In the genomic region with DNA sequence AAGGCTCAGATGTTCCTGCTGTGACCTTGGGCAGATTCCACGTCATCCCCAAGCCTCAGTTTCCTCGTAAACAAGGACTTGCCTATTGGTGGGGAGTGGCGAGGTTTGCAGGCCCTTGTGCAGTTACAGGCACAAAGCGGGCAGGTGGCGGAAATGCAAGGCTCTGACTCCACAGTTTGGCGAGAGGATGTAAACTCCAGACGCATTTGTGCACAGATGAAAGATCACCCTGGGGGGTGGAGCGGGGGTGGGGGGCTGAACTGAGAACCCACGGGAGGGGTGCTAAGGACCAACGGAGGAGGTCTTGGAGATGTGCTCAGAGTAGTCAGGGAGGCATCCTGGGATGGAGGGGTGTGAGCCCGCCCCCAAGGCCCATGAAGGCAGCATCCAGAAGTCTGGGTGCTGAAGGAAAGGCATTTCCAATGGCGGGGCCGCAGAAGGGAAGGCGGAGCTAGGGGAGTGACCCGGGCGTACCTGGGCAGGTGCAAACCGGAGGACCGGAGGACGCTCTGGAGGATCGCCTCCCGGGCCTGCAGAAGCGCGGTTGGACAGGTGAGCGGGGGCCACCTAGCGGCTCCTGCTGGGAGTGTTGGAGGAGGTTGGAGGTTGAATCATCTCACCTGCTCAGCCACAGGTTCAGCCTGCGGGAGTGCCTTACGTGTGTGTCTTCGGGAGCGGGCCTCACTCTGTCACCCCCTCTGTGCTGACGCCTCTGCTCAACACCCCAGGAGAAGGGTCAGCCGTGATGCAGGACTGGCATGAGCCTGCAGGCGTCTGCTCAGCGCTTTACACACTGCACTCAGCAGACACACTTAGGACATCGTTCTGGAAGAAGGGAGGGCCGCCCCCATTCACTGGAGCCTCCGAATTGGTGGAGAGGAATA, we compare ENCODE assay signal across 8 cellular contexts. TPM values are rescaled to one million over a fixed set of nuclear protein-coding genes. Genes with fewer than 3 reads are reported as not detected.
DNase-seq lines count a peak whose midpoint lies in the region; ATAC-seq and TF ChIP-seq lines count a peak whose summit lies in the region.

No MANE protein-coding gene starts in this region.

- H3K4me3 ChIP-seq in coronary artery = no peak overlapping the region

- peak; percentile 74 for DNase-seq in activated gamma-delta T cell treated with Interleukin-2 at 50 U/mL for 16 hours
- no peak for DNase-seq in activated gamma-delta T cell (lab: John Stamatoyannopoulos, UW)
- peak; percentile 44 for DNase-seq in NCI-H2081 treated with DMSO at 0.1 percent for 48 hours (lab: John Stamatoyannopoulos, UW)
- peak; percentile 72 for DNase-seq in activated CD4-positive, alpha-beta T cell treated with anti-CD3 and anti-CD28 coated beads, Interleukin-2, amount 50 U/mL, for 1 hour
- DNase-seq in coronary artery (ENCODE audit: low spot score) = no peak
- DNase-seq in lung microvascular endothelial cell (ENCODE audit: low read depth in 2 of 2) = peak; percentile 38 to 69
- DNase-seq in stimulated activated CD8-positive, alpha-beta memory T cell treated with anti-CD3 and anti-CD28 coated beads, Interleukin-2, amount 100 ng/mL, for 1 hour (ENCODE audit: low read depth in 2 of 2) = peak; percentile 44 to 55

- no peak overlapping the region for H3K27ac ChIP-seq in coronary artery

- ATAC-seq in HG03520 (IDR thresholded peaks at IDR 0.05; ENCODE audit: unreplicated experiment) = no peak

- TF ChIP-seq CTCF in coronary artery (IDR thresholded peaks at IDR 0.05) = peak; percentile 87

RNA-seq across cellular contexts. Expression of a gene that starts 1.9 kb away (rescaled TPM):
- total RNA-seq in lung microvascular endothelial cell = not detected in 2 replicates

RNA-seq across cellular contexts. Expression of a gene that starts 44.3 kb away (rescaled TPM):
- total RNA-seq in lung microvascular endothelial cell = not detected in 2 replicates

Comparison
In these comparisons a context has a peak if more than half of its experiments do, and no peak if none do; other contexts are left out.
1. DNase-seq: peak in activated gamma-delta T cell treated with Interleukin-2 at 50 U/mL for 16 hours (single experiment), NCI-H2081 treated with DMSO at 0.1 percent for 48 hours (single experiment), activated CD4-positive, alpha-beta T cell treated with anti-CD3 and anti-CD28 coated beads, Interleukin-2, amount 50 U/mL, for 1 hour (single experiment), lung microvascular endothelial cell (2 of 2) and stimulated activated CD8-positive, alpha-beta memory T cell treated with anti-CD3 and anti-CD28 coated beads, Interleukin-2, amount 100 ng/mL, for 1 hour (2 of 2); none in activated gamma-delta T cell (single experiment) and coronary artery (single experiment).